In the genomic region with DNA sequence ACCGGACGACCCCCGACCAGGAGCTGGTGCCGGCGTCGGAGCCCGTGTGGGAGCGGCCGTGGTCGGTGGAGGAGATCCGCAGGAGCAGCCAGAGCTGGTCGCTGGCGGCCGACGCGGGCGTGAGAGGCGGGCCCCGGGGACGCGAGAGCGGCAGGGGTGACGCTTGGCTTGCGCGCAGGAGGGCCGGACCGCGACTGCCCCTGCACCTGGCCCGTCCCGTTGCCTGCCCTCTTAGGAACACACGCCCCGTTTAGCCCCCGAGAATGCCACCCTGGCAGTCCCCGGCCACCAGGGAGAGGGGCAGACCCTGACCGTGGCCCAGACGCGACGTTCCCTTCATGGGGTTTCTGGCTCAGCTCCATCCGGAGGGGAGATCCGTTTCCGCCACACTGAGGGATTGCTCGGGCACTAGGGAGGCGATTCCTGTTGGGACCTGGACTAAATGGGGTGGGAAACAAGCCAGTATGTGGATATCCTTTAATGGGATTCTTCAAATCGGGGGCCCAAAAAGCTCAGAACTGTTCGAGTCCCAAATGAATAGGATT, we compare ENCODE assay signal across 8 cellular contexts. TPM values are rescaled to one million over a fixed set of nuclear protein-coding genes. Genes with fewer than 3 reads are reported as not detected.
DNase-seq lines count a peak whose midpoint lies in the region; ATAC-seq, FAIRE-seq and TF ChIP-seq lines count a peak whose summit lies in the region.
"Not testable (repeated sequence)": the region's sequence is repeated elsewhere in the genome, so short reads cannot be mapped to it uniquely, and the experiment has no call there.

No MANE protein-coding gene starts in this region.

- peaks cover 12% of the 10 kb centered on the region for H3K4me1 Mint-ChIP-seq in activated T-cell treated with anti-CD3 and anti-CD28 coated beads, Interleukin-2, amount 50 U/mL, for 4 hours (ENCODE audit: low read depth)
- not testable (repeated sequence) for H3K4me1 Mint-ChIP-seq in endodermal cell

- TF ChIP-seq POLR2A in HepG2 (IDR thresholded peaks at IDR 0.05; ENCODE audit: insufficient read depth in 1 of 2, low read depth in 2 of 2, low read length in 2 of 2); gastrocnemius medialis (IDR thresholded peaks at IDR 0.05): not testable (repeated sequence)

- H3K4me2 ChIP-seq in KMS-11: peak overlapping the region; percentile 48
- H3K4me2 ChIP-seq in HepG2 (ENCODE audit: low read depth, low read length): peak overlapping the region; percentile 78

- H3K4me1 ChIP-seq in KMS-11 (ENCODE audit: low read depth, poor library complexity, severe bottlenecking); endodermal cell (ENCODE audit: control insufficient read depth, insufficient read depth, low read length); HepG2 (ENCODE audit: insufficient read depth, low read length); gastrocnemius medialis: not testable (repeated sequence)

- H3K4me3 ChIP-seq in AG09309 (ENCODE audit: control insufficient read depth, low read depth, low read length): peak overlapping the region; percentile 58
- not testable (repeated sequence) for H3K4me3 ChIP-seq in KMS-11 (IDR thresholded peaks at IDR 0.05; ENCODE audit: insufficient read depth, low read depth, low read length)
- H3K4me3 ChIP-seq in endodermal cell (ENCODE audit: low read length): peak overlapping the region; percentile 78
- H3K4me3 ChIP-seq in HepG2 (replicated peaks in 1 of 3; ENCODE audit: insufficient read depth in 1 of 3, low read depth in 2 of 3, low read length in 3 of 3): peak overlapping the region; percentile 64 to 86 (median 81); a peak in 5 of 6 replicates
- peak overlapping the region; percentile 84 to 100 (median 88) for H3K4me3 ChIP-seq in gastrocnemius medialis

- not testable (repeated sequence) for H3K27me3 ChIP-seq in KMS-11 (ENCODE audit: insufficient read depth, low read depth); endodermal cell (ENCODE audit: control insufficient read depth, insufficient read depth, low read length, poor library complexity, severe bottlenecking); HepG2 (ENCODE audit: control insufficient read depth in 1 of 2, insufficient read depth in 2 of 2, low read length in 2 of 2); gastrocnemius medialis

- ATAC-seq in GM19328 (IDR thresholded peaks at IDR 0.05; ENCODE audit: unreplicated experiment): peak; percentile 53
- peak; percentile 56 for ATAC-seq in HG02852 (IDR thresholded peaks at IDR 0.05; ENCODE audit: unreplicated experiment)
- peak; percentile 60 to 66 for ATAC-seq in activated T-cell treated with anti-CD3 and anti-CD28 coated beads, Interleukin-2, amount 50 U/mL, for 4 hours
- peak; percentile 88 for ATAC-seq in HepG2
- peak; percentile 60 to 65 for ATAC-seq in gastrocnemius medialis

- FAIRE-seq in HepG2 (lab: Jason Lieb, UNC): not testable (repeated sequence)

- not testable (repeated sequence) for H3K27ac ChIP-seq in KMS-11; endodermal cell (ENCODE audit: low read depth, low read length)
- peak overlapping the region; percentile 61 for H3K27ac ChIP-seq in HepG2 (ENCODE audit: extremely low read length, insufficient read depth, low read length)
- peak overlapping the region; percentile 75 to 89 (median 82) for H3K27ac ChIP-seq in gastrocnemius medialis

- intact Hi-C loops in HepG2 (cut with micrococcal nuclease; ENCODE audit: unreplicated experiment): not testable (repeated sequence)
- intact Hi-C loops in gastrocnemius medialis (cut with DNase I; ENCODE audit: low total_unique reads): loop anchor here (10.0 kb wide), 1 partner anchor 263 kb away; no protein-coding TSS in a partner anchor

- not testable (repeated sequence) for H3K27ac Mint-ChIP-seq in endodermal cell

- not testable (repeated sequence) for H3K9me3 ChIP-seq in endodermal cell (ENCODE audit: control insufficient read depth, low read length); HepG2 (ENCODE audit: low read length); gastrocnemius medialis

- H3K27me3 Mint-ChIP-seq in activated T-cell treated with anti-CD3 and anti-CD28 coated beads, Interleukin-2, amount 50 U/mL, for 4 hours (ENCODE audit: low read depth); endodermal cell (ENCODE audit: insufficient read depth): not testable (repeated sequence)

- H4K20me1 ChIP-seq in KMS-11 (ENCODE audit: insufficient read depth); HepG2 (ENCODE audit: insufficient read depth, low read length): not testable (repeated sequence)

- 6% methylated on average over 11 of the region's 45 CpGs; no CpG with 5 or more reads in 1 of the 2 experiments for WGBS in endodermal cell (ENCODE audit: insufficient coverage in 1 of 2, insufficient read length in 1 of 2), 2 experiments
- WGBS in HepG2 (ENCODE audit: low lambda C conversion rate): 1% methylated on average over 4 of the region's 45 CpGs

- CTCF ChIA-PET in HepG2 (lab: Yijun Ruan, JAX; ENCODE audit: low intra/inter-chr PET ratio, low total read pairs): not testable (repeated sequence)

- H3K9me3 Mint-ChIP-seq in activated T-cell treated with anti-CD3 and anti-CD28 coated beads, Interleukin-2, amount 50 U/mL, for 4 hours; endodermal cell: not testable (repeated sequence)

- TF ChIP-seq EP300 in HepG2 (IDR thresholded peaks at IDR 0.05; ENCODE audit: low read depth in 2 of 2, low read length in 2 of 2); HepG2 (CRISPR knock-in tag; IDR thresholded peaks at IDR 0.05; ENCODE audit: borderline replicate concordance): not testable (repeated sequence)

- not testable (repeated sequence) for TF ChIP-seq RAD21 in HepG2 (CRISPR knock-in tag; IDR thresholded peaks at IDR 0.05)

- not testable (repeated sequence) for DNase-seq in AG09309 (ENCODE audit: low read depth); activated T-cell treated with anti-CD3 and anti-CD28 coated beads, Interleukin-2, amount 50 U/mL, for 4 hours; endodermal cell; HepG2 (ENCODE audit: low spot score); gastrocnemius medialis

- not testable (repeated sequence) for H3K36me3 Mint-ChIP-seq in activated T-cell treated with anti-CD3 and anti-CD28 coated beads, Interleukin-2, amount 50 U/mL, for 4 hours (ENCODE audit: insufficient read depth); endodermal cell (ENCODE audit: low read depth)

- peak overlapping the region; percentile 83 for H2AFZ ChIP-seq in KMS-11 (ENCODE audit: low read depth)
- not testable (repeated sequence) for H2AFZ ChIP-seq in HepG2 (ENCODE audit: low read length)

- not testable (repeated sequence) for BruUV-seq in HepG2 (replicated peaks; lab: Mats Ljungman, UMichigan)

- peak overlapping the region; percentile 88 for H3K4me3 Mint-ChIP-seq in activated T-cell treated with anti-CD3 and anti-CD28 coated beads, Interleukin-2, amount 50 U/mL, for 4 hours
- H3K4me3 Mint-ChIP-seq in endodermal cell: peak overlapping the region; percentile 69

- POLR2A ChIA-PET in HepG2 (lab: Yijun Ruan, JAX): not testable (repeated sequence)

- H3K9ac ChIP-seq in KMS-11 (peak overlapping the region; percentile 53; the same call in 1 of the 2 replicates), HepG2 (ENCODE audit: insufficient read depth, low read depth, low read length) (peak overlapping the region; percentile 79)
- not testable (repeated sequence) for H3K9ac ChIP-seq in endodermal cell (ENCODE audit: extremely low read depth, low read length, poor library complexity, severe bottlenecking)

- in situ Hi-C loops in HepG2 (cut with HindIII; ENCODE audit: extremely low pct_ligation_motif_present, low pct_unique_long_range_greater_than_20kb); gastrocnemius medialis (cut with MboI; ENCODE audit: low sequenced_read_pairs in 4 of 4): not testable (repeated sequence)

- H3K79me2 ChIP-seq in KMS-11 (ENCODE audit: insufficient read depth, low read depth); HepG2 (ENCODE audit: insufficient read depth, low read length): not testable (repeated sequence)

- not testable (repeated sequence) for H3K36me3 ChIP-seq in KMS-11 (ENCODE audit: insufficient read depth); endodermal cell (ENCODE audit: control insufficient read depth, insufficient read depth, low read length); HepG2 (replicated peaks in 1 of 2; ENCODE audit: control insufficient read depth in 1 of 2, insufficient read depth in 2 of 2, low read length in 2 of 2); gastrocnemius medialis

- not testable (repeated sequence) for TF ChIP-seq CTCF in AG09309 (IDR thresholded peaks at IDR 0.05; ENCODE audit: control insufficient read depth, insufficient read depth, low read depth, low read length, missing control alignments); KMS-11 (conservative IDR thresholded peaks at IDR 0.05; ENCODE audit: low read depth, low read length); endodermal cell (conservative IDR thresholded peaks at IDR 0.05); HepG2 (CRISPR knock-in tag; IDR thresholded peaks at IDR 0.05); gastrocnemius medialis (IDR thresholded peaks at IDR 0.05 in 4 of 5, conservative IDR thresholded peaks at IDR 0.05 in 1 of 5)

RNA-seq across cellular contexts. Expression of a gene that starts 0.4 kb away (rescaled TPM):
- total RNA-seq in activated T-cell treated with anti-CD3 and anti-CD28 coated beads, Interleukin-2, amount 50 U/mL, for 4 hours: 10 to 100 TPM; 21.6 to 24.9 (median 22.5) TPM
- total RNA-seq in endodermal cell (10 to 100 TPM; 38.6 to 53.4 TPM), HepG2 (2016; rRNA removed; fragmentation: Illumina TruSeq; extraction: Trizol) (19.1 and 20.8 TPM in 2 replicates), gastrocnemius medialis (10 to 100 TPM; 18.7 to 22.2 (median 19.1) TPM)
- 24.5 TPM for polyA plus RNA-seq in endodermal cell (2013, experiment 1 of 2)
- 19.5 TPM for polyA plus RNA-seq in endodermal cell (2013, experiment 2 of 2)
- 4.8 and 4.9 TPM in 2 replicates for total RNA-seq in HepG2 (2016; cell fraction: cytosol; rRNA removed; fragmentation: Illumina TruSeq; extraction: Trizol; ENCODE audit: low read depth)
- 18.7 and 21.2 TPM in 2 replicates for total RNA-seq in HepG2 (2016; cell fraction: insoluble cytoplasmic fraction; rRNA removed; fragmentation: Illumina TruSeq; extraction: Trizol)
- 6.2 and 7.1 TPM in 2 replicates for total RNA-seq in HepG2 (2016; cell fraction: membrane; rRNA removed; fragmentation: Illumina TruSeq; extraction: Trizol)
- 25.9 and 29.1 TPM in 2 replicates for total RNA-seq in HepG2 (2016; cell fraction: nucleus; rRNA removed; fragmentation: Illumina TruSeq; extraction: Trizol)
- 17.3 and 17.8 TPM in 2 replicates for polyA plus RNA-seq in HepG2 (2011; rRNA removed)
- polyA plus RNA-seq in HepG2 (2011; cell fraction: cytosol; rRNA removed): 7.0 and 7.1 TPM in 2 replicates
- 42.7 and 47.3 TPM in 2 replicates for polyA plus RNA-seq in HepG2 (2011; cell fraction: nucleus; rRNA removed)
- 12.5 and 12.9 TPM in 2 replicates for polyA plus RNA-seq in HepG2 (2012)
- polyA plus RNA-seq in HepG2 (2016; cell fraction: cytosol; fragmentation: Illumina TruSeq; extraction: Trizol; ENCODE audit: low read depth): 1.4 and 1.9 TPM in 2 replicates
- 15.1 and 16.3 TPM in 2 replicates for polyA plus RNA-seq in HepG2 (2016; cell fraction: insoluble cytoplasmic fraction; fragmentation: Illumina TruSeq; extraction: Trizol; ENCODE audit: low read depth)
- 3.0 and 3.8 TPM in 2 replicates for polyA plus RNA-seq in HepG2 (2016; cell fraction: membrane; fragmentation: Illumina TruSeq; extraction: Trizol; ENCODE audit: low read depth)
- polyA plus RNA-seq in HepG2 (2016; cell fraction: nucleus; fragmentation: Illumina TruSeq; extraction: Trizol; ENCODE audit: insufficient read depth, low read depth): 55.5 and 56.4 TPM in 2 replicates
- 8.0 and 18.3 TPM in 2 replicates for polyA minus RNA-seq in HepG2 (2011; rRNA and poly(A)+ RNA removed; ENCODE audit: low replicate concordance)
- polyA minus RNA-seq in HepG2 (2011; cell fraction: cytosol; rRNA and poly(A)+ RNA removed): 8.4 and 9.6 TPM in 2 replicates
- 39.1 and 55.3 TPM in 2 replicates for polyA minus RNA-seq in HepG2 (2011; cell fraction: nucleus; rRNA and poly(A)+ RNA removed)

RNA-seq across cellular contexts. Expression of a gene that starts 54.9 kb away (rescaled TPM):
- 10 to 100 TPM; 10.6 to 14.3 (median 11.8) TPM for total RNA-seq in activated T-cell treated with anti-CD3 and anti-CD28 coated beads, Interleukin-2, amount 50 U/mL, for 4 hours
- total RNA-seq in endodermal cell (10 to 100 TPM; 13.4 to 16.8 TPM), HepG2 (2016; rRNA removed; fragmentation: Illumina TruSeq; extraction: Trizol) (9.2 and 9.7 TPM in 2 replicates), gastrocnemius medialis (10 to 100 TPM in 2 of 4 donors, 1 to 10 TPM in 2; 6.4 to 15.0 (median 12.3) TPM)
- 9.5 TPM for polyA plus RNA-seq in endodermal cell (2013, experiment 1 of 2)
- 11.6 TPM for polyA plus RNA-seq in endodermal cell (2013, experiment 2 of 2)
- total RNA-seq in HepG2 (2016; cell fraction: cytosol; rRNA removed; fragmentation: Illumina TruSeq; extraction: Trizol; ENCODE audit: low read depth): 11.3 and 12.0 TPM in 2 replicates
- total RNA-seq in HepG2 (2016; cell fraction: insoluble cytoplasmic fraction; rRNA removed; fragmentation: Illumina TruSeq; extraction: Trizol): 8.9 and 9.0 TPM in 2 replicates
- 11.4 and 13.4 TPM in 2 replicates for total RNA-seq in HepG2 (2016; cell fraction: membrane; rRNA removed; fragmentation: Illumina TruSeq; extraction: Trizol)
- total RNA-seq in HepG2 (2016; cell fraction: nucleus; rRNA removed; fragmentation: Illumina TruSeq; extraction: Trizol): 9.7 and 11.2 TPM in 2 replicates
- polyA plus RNA-seq in HepG2 (2011; rRNA removed): 2.9 and 3.0 TPM in 2 replicates
- 1.4 and 2.1 TPM in 2 replicates for polyA plus RNA-seq in HepG2 (2011; cell fraction: cytosol; rRNA removed)
- 2.9 and 3.1 TPM in 2 replicates for polyA plus RNA-seq in HepG2 (2011; cell fraction: nucleus; rRNA removed)
- 3.4 and 3.8 TPM in 2 replicates for polyA plus RNA-seq in HepG2 (2012)
- 1.1 and 2.3 TPM in 2 replicates for polyA plus RNA-seq in HepG2 (2016; cell fraction: cytosol; fragmentation: Illumina TruSeq; extraction: Trizol; ENCODE audit: low read depth)
- polyA plus RNA-seq in HepG2 (2016; cell fraction: insoluble cytoplasmic fraction; fragmentation: Illumina TruSeq; extraction: Trizol; ENCODE audit: low read depth): 5.2 and 5.9 TPM in 2 replicates
- polyA plus RNA-seq in HepG2 (2016; cell fraction: membrane; fragmentation: Illumina TruSeq; extraction: Trizol; ENCODE audit: low read depth): 2.8 and 3.9 TPM in 2 replicates
- 5.8 TPM in 2 replicates for polyA plus RNA-seq in HepG2 (2016; cell fraction: nucleus; fragmentation: Illumina TruSeq; extraction: Trizol; ENCODE audit: insufficient read depth, low read depth)
- 2.7 and 4.3 TPM in 2 replicates for polyA minus RNA-seq in HepG2 (2011; rRNA and poly(A)+ RNA removed; ENCODE audit: low replicate concordance)
- polyA minus RNA-seq in HepG2 (2011; cell fraction: cytosol; rRNA and poly(A)+ RNA removed): 2.9 and 4.4 TPM in 2 replicates
- polyA minus RNA-seq in HepG2 (2011; cell fraction: nucleus; rRNA and poly(A)+ RNA removed): 16.7 and 17.5 TPM in 2 replicates
